In the genomic region with DNA sequence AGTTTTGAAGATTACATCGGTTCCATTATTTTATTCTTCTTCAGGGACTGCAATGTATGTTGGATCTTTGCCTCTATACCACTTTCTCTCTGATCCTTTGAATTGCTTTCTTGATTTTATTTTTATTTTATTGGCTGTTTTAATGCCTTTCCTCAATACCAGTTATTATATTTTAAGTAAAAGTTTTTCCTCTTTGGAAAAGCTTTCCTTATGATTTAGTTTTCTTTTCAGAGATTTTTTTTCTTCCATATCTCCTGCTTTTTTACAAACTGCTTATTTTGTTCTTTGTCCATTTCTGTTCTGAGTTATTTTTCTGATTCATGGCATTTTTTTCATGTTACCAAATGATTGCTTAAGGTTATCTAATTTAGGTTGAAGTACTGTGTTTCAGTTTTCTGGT, we compare ENCODE assay signal across 8 cellular contexts. TPM values are rescaled to one million over a fixed set of nuclear protein-coding genes. Genes with fewer than 3 reads are reported as not detected.
A peak's percentile ranks its signal among the peaks of the same experiment; 100 is the strongest.
DNase-seq lines count a peak whose midpoint lies in the region; ATAC-seq and TF ChIP-seq lines count a peak whose summit lies in the region.

No MANE protein-coding gene starts in this region.

- H3K9me3 Mint-ChIP-seq in CD14-positive monocyte = peaks cover 0 to 7% (median 0%) of the 10 kb centered on the region in 7 donors
- H3K9me3 Mint-ChIP-seq in neural progenitor cell = peaks cover 4% of the 10 kb centered on the region

- H3K4me1 Mint-ChIP-seq in CD14-positive monocyte (peaks cover 13% of the 10 kb centered on the region), neural progenitor cell (peaks cover 14% of the 10 kb centered on the region)

- H3K27ac ChIP-seq in duodenal mucosa (ENCODE audit: low read depth, low read length) (no peak overlapping the region), neural progenitor cell (no peak overlapping the region), heart left ventricle (peak overlapping the region in 2 of 12 donors; percentile 89 to 92)

- H3K4me2 ChIP-seq in Loucy (ENCODE audit: low read depth, low read length, poor library complexity, severe bottlenecking) (peak overlapping the region; percentile 78), neural progenitor cell (peak overlapping the region; percentile 72)

- TF ChIP-seq CTCF in CD14-positive monocyte (IDR thresholded peaks at IDR 0.05) (no peak), Loucy (conservative IDR thresholded peaks at IDR 0.05; ENCODE audit: low read length) (no peak), neural progenitor cell (IDR thresholded peaks at IDR 0.05) (no peak), heart left ventricle (IDR thresholded peaks at IDR 0.05) (no peak)

- H3K4me3 Mint-ChIP-seq in CD14-positive monocyte (peak overlapping the region in 1 of 2 donors; percentile 90), neural progenitor cell (peak overlapping the region; percentile 92)

- H3K27ac Mint-ChIP-seq in CD14-positive monocyte = peak overlapping the region in 4 of 7 donors; percentile 66 to 98 (median 90)
- no peak overlapping the region for H3K27ac Mint-ChIP-seq in neural progenitor cell

- H3K4me1 ChIP-seq in Loucy (ENCODE audit: insufficient read depth, low read length, poor library complexity, severe bottlenecking) (peaks cover 6% of the 10 kb centered on the region), duodenal mucosa (ENCODE audit: control insufficient read depth in 1 of 2, insufficient read depth in 2 of 2, low read length in 2 of 2) (peaks cover 0 to 12% of the 10 kb centered on the region in 2 donors), neural progenitor cell (no peaks in the 10 kb centered on the region), heart left ventricle (peaks cover 0 to 12% (median 0%) of the 10 kb centered on the region in 12 donors)

- no peak for ATAC-seq in heart left ventricle
- ATAC-seq in HG02763 (IDR thresholded peaks at IDR 0.05; ENCODE audit: unreplicated experiment) = no peak

- H3K27me3 Mint-ChIP-seq in CD14-positive monocyte (ENCODE audit: low read depth in 3 of 3) (peaks cover 1 to 7% (median 5%) of the 10 kb centered on the region in 3 donors), neural progenitor cell (ENCODE audit: insufficient read depth, low read depth) (peaks cover 10% of the 10 kb centered on the region)

- peaks cover 4 to 11% of the 10 kb centered on the region in 2 donors for H3K36me3 Mint-ChIP-seq in CD14-positive monocyte
- peaks cover 2% of the 10 kb centered on the region for H3K36me3 Mint-ChIP-seq in neural progenitor cell

- TF ChIP-seq POLR2A in heart left ventricle (IDR thresholded peaks at IDR 0.05) = no peak

- H3K4me3 ChIP-seq in Loucy (ENCODE audit: low read length, poor library complexity, severe bottlenecking) = peak overlapping the region; percentile 84
- peak overlapping the region; percentile 70 to 100 for H3K4me3 ChIP-seq in duodenal mucosa (ENCODE audit: low read depth in 1 of 2, low read length in 2 of 2)
- no peak overlapping the region for H3K4me3 ChIP-seq in neural progenitor cell
- H3K4me3 ChIP-seq in heart left ventricle = peak overlapping the region in 4 of 12 donors; percentile 63 to 72 (median 67)

- H3K79me2 ChIP-seq in Loucy (ENCODE audit: insufficient read depth, low read length) (no peaks in the 10 kb centered on the region), neural progenitor cell (ENCODE audit: low read depth) (no peaks in the 10 kb centered on the region)

- H4K20me1 ChIP-seq in Loucy (ENCODE audit: insufficient read depth, low read length, poor library complexity, severe bottlenecking) (no peaks in the 10 kb centered on the region), neural progenitor cell (ENCODE audit: low read depth) (no peaks in the 10 kb centered on the region)

- H3K9me3 ChIP-seq in Loucy (ENCODE audit: insufficient read depth, low read depth, low read length) (no peaks in the 10 kb centered on the region), duodenal mucosa (ENCODE audit: control insufficient read depth in 1 of 2, low read length in 2 of 2) (no peaks in the 10 kb centered on the region), neural progenitor cell (ENCODE audit: low read depth) (no peaks in the 10 kb centered on the region), heart left ventricle (no peaks in the 10 kb centered on the region)

- no peaks in the 10 kb centered on the region for H3K27me3 ChIP-seq in Loucy (ENCODE audit: insufficient read depth, low read length, poor library complexity, severe bottlenecking)
- H3K27me3 ChIP-seq in duodenal mucosa (ENCODE audit: control insufficient read depth in 1 of 2, insufficient read depth in 2 of 2, low read length in 2 of 2) = no peaks in the 10 kb centered on the region
- peaks cover 27% of the 10 kb centered on the region for H3K27me3 ChIP-seq in neural progenitor cell
- H3K27me3 ChIP-seq in heart left ventricle = no peaks in the 10 kb centered on the region

- WGBS in heart left ventricle, 4 donors = 81 to 94% (median 86%) methylated on average over 1 of the region's 1 CpG

- H3K36me3 ChIP-seq in Loucy (ENCODE audit: insufficient read depth, low read length) = no peaks in the 10 kb centered on the region; the same call in 1 of the 2 replicates
- peaks cover 0 to 3% of the 10 kb centered on the region in 2 donors for H3K36me3 ChIP-seq in duodenal mucosa (ENCODE audit: control insufficient read depth in 1 of 2, insufficient read depth in 2 of 2, low read length in 2 of 2)
- H3K36me3 ChIP-seq in neural progenitor cell = no peaks in the 10 kb centered on the region
- peaks cover 0 to 11% (median 7%) of the 10 kb centered on the region in 9 donors for H3K36me3 ChIP-seq in heart left ventricle

- no peak overlapping the region for H2AFZ ChIP-seq in Loucy (ENCODE audit: low read length)
- no peak overlapping the region for H2AFZ ChIP-seq in neural progenitor cell (replicated peaks)

- no peaks in the 10 kb centered on the region for H3K9me2 ChIP-seq in Loucy (replicated peaks; ENCODE audit: low read depth, low read length)

- H3F3A ChIP-seq in Loucy (ENCODE audit: low read depth) = peaks cover 11% of the 10 kb centered on the region; the same call in 1 of the 2 replicates
- H3F3A ChIP-seq in neural progenitor cell (ENCODE audit: low read depth) = peaks cover 11% of the 10 kb centered on the region

- no peak for DNase-seq in CD14-positive monocyte (ENCODE audit: low spot score)
- no peak for DNase-seq in neural progenitor cell (ENCODE audit: low spot score)
- no peak for DNase-seq in NCI-H1048 (lab: John Stamatoyannopoulos, UW)
- DNase-seq in heart left ventricle = no peak
- no peak for DNase-seq in activated CD8-positive, alpha-beta memory T cell treated with anti-CD3 and anti-CD28 coated beads for 24 hours

- intact Hi-C loops in CD14-positive monocyte (cut with micrococcal nuclease) (loop anchor here (5.0 to 10.0 kb wide), 3 partner anchors 147 to 347 kb away; partner anchors contain the start of genes ANKHD1 (in 1 of the 2), APBB3 (in 1 of the 2), SLC35A4 (in 1 of the 2) and SLC4A9 (in 1 of the 2)), heart left ventricle (cut with DNase I) (loop anchor here in 3 of 10 donors (5.0 to 10.0 kb wide), 3 partner anchors 339 to 467 kb away; partner anchors contain the start of gene SLC4A9 (in 2 of the 3))

- peak overlapping the region; percentile 60 for H3K9ac ChIP-seq in Loucy (ENCODE audit: low read depth, low read length, poor library complexity, severe bottlenecking)
- no peak overlapping the region for H3K9ac ChIP-seq in duodenal mucosa (ENCODE audit: low read depth in 1 of 2, low read length in 2 of 2)
- no peak overlapping the region for H3K9ac ChIP-seq in neural progenitor cell

RNA-seq across cellular contexts. Expression of gene ZMAT2, which starts 11.5 kb away (rescaled TPM):
- polyA plus RNA-seq in CD14-positive monocyte (10 to 100 TPM; 52.5 to 59.5 TPM), heart left ventricle (10 to 100 TPM; 56.0 to 72.9 TPM)
- total RNA-seq in neural progenitor cell (ENCODE audit: low replicate concordance) (62.2 and 71.5 TPM in 2 replicates), heart left ventricle (10 to 100 TPM; 25.0 to 39.5 (median 33.9) TPM)

RNA-seq across cellular contexts. Expression of gene HARS2, which starts 20.5 kb away (rescaled TPM):
- 1 to 10 TPM; 6.4 to 8.3 TPM for polyA plus RNA-seq in CD14-positive monocyte
- total RNA-seq in neural progenitor cell (ENCODE audit: low replicate concordance) = 30.6 and 34.1 TPM in 2 replicates
- 10 to 100 TPM; 20.0 to 31.7 (median 24.6) TPM for total RNA-seq in heart left ventricle
- polyA plus RNA-seq in heart left ventricle = 10 to 100 TPM; 17.4 to 31.3 TPM

RNA-seq across cellular contexts. Expression of gene HARS1, which starts 20.6 kb away (rescaled TPM):
- polyA plus RNA-seq in CD14-positive monocyte (10 to 100 TPM; 28.4 to 31.9 TPM), heart left ventricle (10 to 100 TPM; 45.3 to 58.6 TPM)
- total RNA-seq in neural progenitor cell (ENCODE audit: low replicate concordance) (44.9 and 45.7 TPM in 2 replicates), heart left ventricle (10 to 100 TPM; 31.3 to 43.9 (median 36.0) TPM)

RNA-seq across cellular contexts. Expression of gene DND1, which starts 38.4 kb away (rescaled TPM):
- polyA plus RNA-seq in CD14-positive monocyte (not detected), heart left ventricle (under 1 TPM; 0.53 to 0.95 TPM)
- total RNA-seq in neural progenitor cell (ENCODE audit: low replicate concordance) (0.37 and 1.1 TPM in 2 replicates), heart left ventricle (under 1 TPM in 7 of 9 donors, not detected in 2; 0.16 to 0.75 (median 0.51) TPM)

RNA-seq across cellular contexts. Expression of gene WDR55, which starts 47.1 kb away (rescaled TPM):
- polyA plus RNA-seq in CD14-positive monocyte (10 to 100 TPM; 11.2 to 13.3 TPM), heart left ventricle (10 to 100 TPM; 11.0 to 19.3 TPM)
- total RNA-seq in neural progenitor cell (ENCODE audit: low replicate concordance) (6.9 and 15.1 TPM in 2 replicates), heart left ventricle (10 to 100 TPM in 8 of 9 donors, 1 to 10 TPM in 1; 9.6 to 17.5 (median 12.2) TPM)
